ENCODE assay signal across 8 cellular contexts in the genomic region with DNA sequence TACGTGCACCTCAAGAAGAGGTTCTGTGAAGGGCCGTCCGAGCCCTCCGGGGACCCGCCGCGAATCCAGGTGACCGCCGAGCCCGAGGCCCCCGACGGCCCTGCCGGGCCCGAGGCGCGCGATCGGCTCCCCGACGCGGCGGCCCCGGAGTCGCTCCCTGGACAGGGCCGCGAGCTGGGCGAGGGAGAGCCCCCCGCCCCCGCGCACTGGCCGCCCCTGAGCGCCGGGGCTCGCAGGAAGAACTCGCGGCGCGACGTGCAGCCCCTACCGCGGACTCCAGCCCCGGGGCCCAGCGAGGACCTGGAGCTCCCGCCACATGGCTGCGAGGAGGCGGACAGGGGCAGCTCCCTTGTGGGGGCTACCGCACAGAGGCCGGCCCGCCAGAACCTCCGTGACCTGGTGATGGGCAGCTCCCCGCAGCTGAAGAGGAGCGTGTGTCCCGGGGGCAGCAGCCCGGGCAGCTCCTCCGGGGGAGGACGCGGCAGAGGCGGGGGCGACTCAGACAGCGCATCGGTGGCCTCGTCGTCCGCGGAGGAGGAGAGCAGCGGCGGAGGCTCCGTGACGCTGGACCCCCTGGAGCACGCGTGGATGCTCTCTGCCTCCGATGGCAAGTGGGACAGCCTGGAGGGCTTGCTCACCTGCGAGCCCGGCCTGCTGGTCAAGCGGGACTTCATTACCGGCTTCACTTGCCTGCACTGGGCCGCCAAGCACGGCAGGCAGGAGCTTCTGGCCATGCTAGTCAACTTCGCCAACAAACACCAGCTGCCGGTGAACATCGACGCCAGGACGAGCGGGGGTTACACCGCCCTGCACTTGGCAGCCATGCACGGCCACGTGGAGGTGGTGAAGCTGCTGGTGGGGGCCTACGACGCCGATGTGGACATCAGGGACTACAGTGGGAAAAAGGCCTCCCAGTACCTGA. TPM values are rescaled to one million over a fixed set of nuclear protein-coding genes. Genes with fewer than 3 reads are reported as not detected.
DNase-seq lines count a peak whose midpoint lies in the region; ATAC-seq and TF ChIP-seq lines count a peak whose summit lies in the region.

No MANE protein-coding gene starts in this region.

- H4K20me1 ChIP-seq in fibroblast of lung (ENCODE audit: control insufficient read depth, extremely low read depth, insufficient read depth, low read length) = no peaks in the 10 kb centered on the region
- peaks cover 16% of the 10 kb centered on the region for H4K20me1 ChIP-seq in osteoblast (ENCODE audit: insufficient read depth, low read length)

- H3K9ac ChIP-seq in NT2/D1 (ENCODE audit: insufficient read length, low read depth) (peak overlapping the region; percentile 94), fibroblast of lung (ENCODE audit: insufficient read depth, low read length) (peak overlapping the region; percentile 78)

- H3K79me2 ChIP-seq in fibroblast of lung (ENCODE audit: control insufficient read depth, insufficient read depth, low read length) (peaks cover 39% of the 10 kb centered on the region), osteoblast (ENCODE audit: insufficient read depth, low read length) (peaks cover 53% of the 10 kb centered on the region)

- H3K4me1 ChIP-seq in NT2/D1 (ENCODE audit: insufficient read depth, insufficient read length) = peaks cover 6% of the 10 kb centered on the region
- H3K4me1 ChIP-seq in fibroblast of lung (ENCODE audit: control insufficient read depth, extremely low read depth, insufficient read depth, low read length) = no peaks in the 10 kb centered on the region
- peaks cover 30% of the 10 kb centered on the region for H3K4me1 ChIP-seq in osteoblast (ENCODE audit: insufficient read depth, low read length)

- H3K4me2 ChIP-seq in fibroblast of lung (ENCODE audit: extremely low read depth, insufficient read depth, low read length) (peak overlapping the region; percentile 83), osteoblast (ENCODE audit: insufficient read depth, low read length) (peak overlapping the region; percentile 86)

- peaks cover 6% of the 10 kb centered on the region for H3K27me3 ChIP-seq in NT2/D1 (ENCODE audit: insufficient read depth, insufficient read length)
- H3K27me3 ChIP-seq in fibroblast of lung (ENCODE audit: control insufficient read depth, insufficient read depth, low read length) = no peaks in the 10 kb centered on the region
- no peaks in the 10 kb centered on the region for H3K27me3 ChIP-seq in osteoblast (ENCODE audit: insufficient read depth, low read length)

- H3K27ac ChIP-seq in fibroblast of lung (ENCODE audit: insufficient read depth, low read length) = peak overlapping the region; percentile 61
- H3K27ac ChIP-seq in osteoblast (ENCODE audit: low read depth, low read length) = peak overlapping the region; percentile 35

- no peak for TF ChIP-seq CTCF in fibroblast of lung (conservative IDR thresholded peaks at IDR 0.05 in 1 of 2, IDR thresholded peaks at IDR 0.05 in 1 of 2; ENCODE audit: low read depth in 1 of 2, low read length in 2 of 2)
- no peak for TF ChIP-seq CTCF in osteoblast (IDR thresholded peaks at IDR 0.05; ENCODE audit: extremely low read depth, low read depth, low read length)

- ATAC-seq in GM21529 (IDR thresholded peaks at IDR 0.05; ENCODE audit: unreplicated experiment) = no peak
- ATAC-seq in GM18498 (IDR thresholded peaks at IDR 0.05; ENCODE audit: unreplicated experiment) = no peak
- no peak for ATAC-seq in HG02623 (IDR thresholded peaks at IDR 0.05; ENCODE audit: unreplicated experiment)

- H3K36me3 ChIP-seq in NT2/D1 (ENCODE audit: insufficient read depth, insufficient read length, low read length) (peaks cover 34% of the 10 kb centered on the region), fibroblast of lung (ENCODE audit: control insufficient read depth, insufficient read depth, low read length) (no peaks in the 10 kb centered on the region), osteoblast (ENCODE audit: insufficient read depth, low read length) (no peaks in the 10 kb centered on the region)

- H3K9me3 ChIP-seq in NT2/D1 (ENCODE audit: insufficient read depth, low read length) (no peaks in the 10 kb centered on the region), fibroblast of lung (ENCODE audit: control insufficient read depth, insufficient read depth, low read depth, low read length) (no peaks in the 10 kb centered on the region), osteoblast (ENCODE audit: low read depth, low read length) (no peaks in the 10 kb centered on the region)

- H2AFZ ChIP-seq in fibroblast of lung (ENCODE audit: low read length) (peak overlapping the region; percentile 43), osteoblast (ENCODE audit: low read length) (peak overlapping the region; percentile 68)

- peak; percentile 33 for DNase-seq in EH (ENCODE audit: low read depth)
- DNase-seq in NT2/D1 (ENCODE audit: low read depth, low spot score) = no peak
- peak in 1 of 2 donors; percentile 45 for DNase-seq in fibroblast of lung (ENCODE audit: low read depth in 2 of 2)
- peak; percentile 63 for DNase-seq in osteoblast (ENCODE audit: insufficient read length, low spot score, missing footprints)
- no peak for DNase-seq in NCI-H1930 (lab: John Stamatoyannopoulos, UW)

- H3K4me3 ChIP-seq in NT2/D1 (ENCODE audit: insufficient read length, low read depth) (peak overlapping the region; percentile 83), fibroblast of lung (replicated peaks in 1 of 4; ENCODE audit: control extremely low read depth in 1 of 4, insufficient read depth in 1 of 4, low read depth in 3 of 4, low read length in 4 of 4) (peak overlapping the region; percentile 30 to 64 (median 50)), osteoblast (ENCODE audit: insufficient read depth, low read length) (peak overlapping the region; percentile 88)

RNA-seq across cellular contexts. Expression of a gene that starts 0.8 kb away (rescaled TPM):
- total RNA-seq in fibroblast of lung (7.1 and 10.3 TPM in 2 replicates), osteoblast (14.7 and 17.7 TPM in 2 replicates)
- polyA plus RNA-seq in fibroblast of lung = 4.4 and 4.7 TPM in 2 replicates
- polyA plus RNA-seq in fibroblast of lung (2012) = 4.7 and 5.1 TPM in 2 replicates
- polyA minus RNA-seq in fibroblast of lung (ENCODE audit: low replicate concordance) = 0.52 and 0.71 TPM in 2 replicates

RNA-seq across cellular contexts. Expression of a gene that starts 1.2 kb away (rescaled TPM):
- 90.3 and 101 TPM in 2 replicates for total RNA-seq in fibroblast of lung
- polyA plus RNA-seq in fibroblast of lung = 91.1 and 99.4 TPM in 2 replicates
- polyA plus RNA-seq in fibroblast of lung (2012) = 68.6 and 72.5 TPM in 2 replicates
- 7.9 and 22.1 TPM in 2 replicates for polyA minus RNA-seq in fibroblast of lung (ENCODE audit: low replicate concordance)
- 101 and 107 TPM in 2 replicates for total RNA-seq in osteoblast

Comparison
In these comparisons a context has a peak if more than half of its experiments do, and no peak if none do; other contexts are left out.
1. DNase-seq: peak in EH (single experiment) and osteoblast (single experiment); none in NT2/D1 (single experiment) and NCI-H1930 (0 of 2).
2. Peak in every context shown above with its lines, with median percentiles within 50 percentile points of each other: H3K4me3 ChIP-seq.